ENCODE assay signal across 1 cellular context in genomic region chr12:6792522-6793201, GRCh38.
A peak's percentile ranks its signal among the peaks of the same experiment; 100 is the strongest.
TF ChIP-seq lines count a peak whose summit lies in the region.

No MANE protein-coding gene starts in this region.

TF ChIP-seq in HepG2, 621 proteins besides CTCF, POLR2A, EP300 and RAD21 (continued from another document and continues in another):
- TF ChIP-seq RXRB (CRISPR knock-in tag; IDR thresholded peaks at IDR 0.05; ENCODE audit: borderline replicate concordance) (peak; percentile 87), ZNF12 (CRISPR knock-in tag; IDR thresholded peaks at IDR 0.05) (no peak), U2AF1 (optimal IDR thresholded peaks at IDR 0.05; ENCODE audit: low read depth, low read length) (peak; percentile 78), NFATC3 (CRISPR knock-in tag; IDR thresholded peaks at IDR 0.05) (no peak; the same call in 1 of the 2 replicates), MIER2 (CRISPR knock-in tag; IDR thresholded peaks at IDR 0.05) (0 out of 2 replicates have a peak, but pooled peaks have one; percentile 23), ZNF503 (CRISPR knock-in tag; IDR thresholded peaks at IDR 0.05) (peak; percentile 31; the same call in 1 of the 2 replicates), ZNF567 (CRISPR knock-in tag; IDR thresholded peaks at IDR 0.05; ENCODE audit: borderline replicate concordance) (no peak), NR2F1 (CRISPR knock-in tag; IDR thresholded peaks at IDR 0.05) (no peak), ZNF281 (CRISPR knock-in tag; IDR thresholded peaks at IDR 0.05; ENCODE audit: borderline replicate concordance) (peak; percentile 44; the same call in 1 of the 2 replicates), ZNF841 (CRISPR knock-in tag; IDR thresholded peaks at IDR 0.05; ENCODE audit: borderline replicate concordance) (no peak), YY1 (IDR thresholded peaks at IDR 0.05; ENCODE audit: insufficient read depth, insufficient replicate concordance, low read depth, low read length) (no peak), DDIT3 (CRISPR knock-in tag; IDR thresholded peaks at IDR 0.05) (no peak), ZNF256 (CRISPR knock-in tag; conservative IDR thresholded peaks at IDR 0.05) (no peak), ZNF451 (CRISPR knock-in tag; IDR thresholded peaks at IDR 0.05) (peak; percentile 50; the same call in 1 of the 2 replicates), TEF (CRISPR knock-in tag; IDR thresholded peaks at IDR 0.05) (no peak), THAP8 (CRISPR knock-in tag; IDR thresholded peaks at IDR 0.05; ENCODE audit: borderline replicate concordance) (no peak), ZKSCAN1 (IDR thresholded peaks at IDR 0.05; ENCODE audit: low read length) (no peak), MATR3 (CRISPR knock-in tag; IDR thresholded peaks at IDR 0.05) (no peak), DRAP1 (CRISPR knock-in tag; IDR thresholded peaks at IDR 0.05) (peak; percentile 68; the same call in 1 of the 2 replicates), RBM39 (IDR thresholded peaks at IDR 0.05; ENCODE audit: low read depth, low read length, poor library complexity, severe bottlenecking) (no peak), TBL1XR1 (IDR thresholded peaks at IDR 0.05; ENCODE audit: borderline replicate concordance, low read length, partially characterized antibody) (no peak), ZNF318 (CRISPR knock-in tag; IDR thresholded peaks at IDR 0.05) (no peak), GATAD2A (CRISPR knock-in tag; IDR thresholded peaks at IDR 0.05) (peak; percentile 81), NCOR1 (IDR thresholded peaks at IDR 0.05; ENCODE audit: borderline replicate concordance, low read length) (peak; percentile 51; the same call in 1 of the 2 replicates), HIVEP1 (CRISPR knock-in tag; IDR thresholded peaks at IDR 0.05) (peak; percentile 29; the same call in 1 of the 2 replicates), PAWR (CRISPR knock-in tag; IDR thresholded peaks at IDR 0.05; ENCODE audit: borderline replicate concordance) (no peak), ZBTB44 (CRISPR knock-in tag; IDR thresholded peaks at IDR 0.05) (no peak), THAP11 (CRISPR knock-in tag; IDR thresholded peaks at IDR 0.05) (peak; percentile 54), SRSF9 (IDR thresholded peaks at IDR 0.05; ENCODE audit: borderline replicate concordance, insufficient read depth, low read depth, low read length, poor library complexity, severe bottlenecking) (no peak), ZNF530 (CRISPR knock-in tag; IDR thresholded peaks at IDR 0.05; ENCODE audit: low read depth) (no peak), SALL2 (CRISPR knock-in tag; IDR thresholded peaks at IDR 0.05) (no peak), CBX5 (CRISPR knock-in tag; IDR thresholded peaks at IDR 0.05; ENCODE audit: borderline replicate concordance) (peak; percentile 69; the same call in 1 of the 2 replicates), CEBPG (CRISPR knock-in tag; IDR thresholded peaks at IDR 0.05) (no peak), ZNF589 (CRISPR knock-in tag; conservative IDR thresholded peaks at IDR 0.05) (peak; percentile 88; the same call in 1 of the 2 replicates), BCL3 (CRISPR knock-in tag; IDR thresholded peaks at IDR 0.05) (peak; percentile 77; the same call in 1 of the 2 replicates), SSRP1 (CRISPR knock-in tag; IDR thresholded peaks at IDR 0.05) (no peak), TFAP4 (IDR thresholded peaks at IDR 0.05; ENCODE audit: borderline replicate concordance, low read depth) (no peak; the same call in 1 of the 2 replicates), DBP (CRISPR knock-in tag; IDR thresholded peaks at IDR 0.05; ENCODE audit: not compliant biosample characterization) (no peak)
